In the genomic region with DNA sequence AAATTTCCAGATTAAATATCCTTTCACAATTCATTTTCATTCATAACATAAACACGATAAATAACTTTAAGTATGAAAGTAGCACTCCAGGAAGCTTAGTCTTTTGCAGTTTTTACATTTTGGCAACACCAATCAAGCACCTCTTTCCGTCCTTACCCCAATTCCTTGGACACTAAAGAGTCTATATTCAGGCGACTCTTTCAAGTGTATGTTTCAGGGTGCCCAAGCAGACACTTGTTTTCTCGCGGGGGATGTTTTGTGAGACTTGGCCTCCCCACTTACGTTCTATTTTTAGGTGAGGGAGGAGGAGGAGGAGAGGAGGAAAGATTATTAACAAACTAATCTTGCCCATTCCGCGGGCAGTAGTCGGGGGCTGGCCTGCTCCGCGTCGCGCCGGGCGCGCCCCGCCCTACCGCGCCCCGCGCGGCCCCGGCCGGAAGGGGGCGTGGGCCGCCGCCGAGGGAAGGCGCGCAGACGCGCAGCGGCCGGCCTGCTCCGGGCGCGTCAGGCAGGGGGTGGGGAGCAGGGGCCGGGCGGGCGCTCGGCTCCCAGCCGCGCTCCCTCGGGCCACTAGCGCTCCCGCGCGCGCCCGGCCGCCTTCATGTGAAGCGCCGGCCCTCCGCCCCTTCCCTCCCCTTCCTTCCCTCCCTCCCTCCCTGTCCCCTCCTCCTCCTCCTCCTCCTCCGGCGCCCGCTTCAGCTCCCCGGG, we compare ENCODE assay signal across 8 cellular contexts. TPM values are rescaled to one million over a fixed set of nuclear protein-coding genes. Genes with fewer than 3 reads are reported as not detected.
DNase-seq lines count a peak whose midpoint lies in the region; ATAC-seq lines count a peak whose summit lies in the region.

Gene ITPRID2 (plus strand): TSS at position 473 of the 708 bp plus-strand sequence. CDS start 337 bp downstream, outside the sequence.

- peaks cover 25% of the 10 kb centered on the region for H3K4me1 ChIP-seq in CD4-positive, alpha-beta memory T cell (ENCODE audit: insufficient read depth, low read length)

- intact Hi-C loops in CD4-positive, alpha-beta memory T cell (cut with micrococcal nuclease), result loop anchor here (5.0 to 10.0 kb wide), 4 partner anchors 434 to 1887 kb away; partner anchors contain the start of genes CWC22, DNAJC10, ITGA4 and NCKAP1

- no peaks in the 10 kb centered on the region for H3K9me3 ChIP-seq in CD4-positive, alpha-beta memory T cell (ENCODE audit: control insufficient read depth in 1 of 2, low read length in 2 of 2)

- peaks cover 14 to 19% of the 10 kb centered on the region in 2 donors for H3K27me3 Mint-ChIP-seq in CD4-positive, alpha-beta memory T cell

- H3K27ac Mint-ChIP-seq in CD4-positive, alpha-beta memory T cell, result peak within 1 kb of the TSS; percentile 63 to 91 (median 87)

- H3K27ac ChIP-seq in CD4-positive, alpha-beta memory T cell (ENCODE audit: low read depth, low read length), result peak within 1 kb of the TSS; percentile 44

- peaks cover 21 to 46% (median 26%) of the 10 kb centered on the region in 4 donors for H3K4me1 Mint-ChIP-seq in CD4-positive, alpha-beta memory T cell

- peak within 1 kb of the TSS; percentile 88 to 95 (median 92) for H3K4me3 Mint-ChIP-seq in CD4-positive, alpha-beta memory T cell

- peaks cover 5% of the 10 kb centered on the region for H3K27me3 ChIP-seq in CD4-positive, alpha-beta memory T cell (ENCODE audit: insufficient read depth, low read length)

- ATAC-seq in GM19372 (IDR thresholded peaks at IDR 0.05; ENCODE audit: low read depth, unreplicated experiment) (peak; percentile 87), HG03520 (IDR thresholded peaks at IDR 0.05; ENCODE audit: unreplicated experiment) (peak; percentile 88)

- CTCF ChIA-PET in CD4-positive, alpha-beta memory T cell (lab: Charles Lee; ENCODE audit: partially characterized antibody), result interaction anchor here (5.6 kb wide), 1 partner anchor 11 kb away, joined by 44 read pairs; no protein-coding TSS in a partner anchor

- H3K4me3 ChIP-seq in CD4-positive, alpha-beta memory T cell (ENCODE audit: low read length in 2 of 2), result peak within 1 kb of the TSS; percentile 70 to 86

- no peaks in the 10 kb centered on the region for H3K36me3 ChIP-seq in CD4-positive, alpha-beta memory T cell (ENCODE audit: insufficient read depth, low read length)

- peaks cover 0 to 8% of the 10 kb centered on the region in 2 donors for H3K36me3 Mint-ChIP-seq in CD4-positive, alpha-beta memory T cell

- POLR2A ChIA-PET in CD4-positive, alpha-beta memory T cell (lab: Charles Lee; ENCODE audit: partially characterized antibody), result interaction anchor here (0.8 to 1.1 kb wide), 3 partner anchors 11 to 911 kb away, joined by 3 read pairs; partner anchors contain the start of gene UBE2E3

- H3K9me3 Mint-ChIP-seq in CD4-positive, alpha-beta memory T cell, result no peaks in the 10 kb centered on the region

- DNase-seq in CD4-positive, alpha-beta memory T cell, result peak; percentile 45 to 69 (median 61)
- DNase-seq in NOMO-1 (lab: John Stamatoyannopoulos, UW; ENCODE audit: unreplicated experiment in 2 of 2) (peak; percentile 83 to 91), epidermal melanocyte (ENCODE audit: insufficient read length, low spot score) (peak; percentile 71), middle frontal gyrus (ENCODE audit: extremely low spot score, low spot score) (peak; percentile 75)
- peak; percentile 66 for DNase-seq in activated CD8-positive, alpha-beta memory T cell treated with anti-CD3 and anti-CD28 coated beads, Interleukin-2, amount 50 U/mL, for 4 hours
- DNase-seq in stimulated activated CD8-positive, alpha-beta memory T cell treated with anti-CD3 and anti-CD28 coated beads, Interleukin-2, amount 100 ng/mL, for 48 hours (ENCODE audit: low read depth in 2 of 2), result peak; percentile 54 to 67

RNA-seq across cellular contexts. Expression of gene ITPRID2, which starts in this region (rescaled TPM):
- total RNA-seq in CD4-positive, alpha-beta memory T cell, result 10 to 100 TPM; 30.8 to 38.8 TPM
- polyA plus RNA-seq in CD4-positive, alpha-beta memory T cell, result 1 to 10 TPM; 3.8 to 7.0 TPM

Comparison
In these comparisons a context has a peak if more than half of its experiments do, and no peak if none do; other contexts are left out.
1. Peak in every context shown above with its lines: DNase-seq, ATAC-seq, H3K4me3 ChIP-seq and H3K27ac ChIP-seq.